13 cellular contexts compared by ENCODE assay signal in the genomic region with DNA sequence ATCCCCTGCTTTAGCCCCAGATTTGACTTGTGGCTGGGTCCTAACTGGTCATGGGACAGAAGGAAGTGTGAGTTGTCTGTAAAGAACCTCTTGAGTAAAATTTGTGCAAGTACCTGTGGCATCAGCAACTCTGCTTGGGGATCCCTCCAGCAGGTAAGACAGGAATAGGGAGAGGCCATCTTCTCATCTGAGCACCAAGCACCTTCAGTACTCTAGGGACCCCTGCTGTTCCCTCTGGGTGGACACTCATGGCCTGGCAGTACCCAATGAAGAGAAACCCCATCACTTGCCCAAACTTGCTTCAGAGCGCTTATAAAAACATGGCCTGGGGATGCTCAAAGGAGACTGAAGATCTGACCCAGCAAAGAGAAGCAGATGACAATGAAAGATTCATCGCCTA.
A peak's percentile ranks its signal among the peaks of the same experiment; 100 is the strongest.
DNase-seq lines count a peak whose midpoint lies in the region; ATAC-seq and TF ChIP-seq lines count a peak whose summit lies in the region.
"Had no signal": no experiment of that assay in that cellular context is flagged by ENCODE, and none has a peak within 500 bp of the region (broad histone marks: within the 10 kb centered on the region; RNA-seq: fewer than 3 reads in every experiment).

No MANE protein-coding gene starts in this region.

- no peaks in the 10 kb centered on the region for H3K27me3 Mint-ChIP-seq in endodermal cell (ENCODE audit: insufficient read depth)

- H3K4me3 Mint-ChIP-seq in endodermal cell, result no peak overlapping the region

- H3K9ac ChIP-seq in endodermal cell (ENCODE audit: extremely low read depth, low read length, poor library complexity, severe bottlenecking), result no peak overlapping the region

- no peaks in the 10 kb centered on the region for H3K36me3 ChIP-seq in endodermal cell (ENCODE audit: control insufficient read depth, insufficient read depth, low read length)
- H3K36me3 ChIP-seq: tibial nerve had no signal

- H3K9me3 ChIP-seq in endodermal cell (ENCODE audit: control insufficient read depth, low read length), result no peaks in the 10 kb centered on the region

- no peaks in the 10 kb centered on the region for H3K36me3 Mint-ChIP-seq in endodermal cell (ENCODE audit: low read depth)

- DNase-seq in NCI-H345 (lab: John Stamatoyannopoulos, UW) (peak; percentile 28), NCI-H345 treated with DMSO at 0.1 percent for 48 hours (lab: John Stamatoyannopoulos, UW; ENCODE audit: unreplicated experiment) (no peak), NCI-H82 (lab: John Stamatoyannopoulos, UW) (peak; percentile 61), endodermal cell (no peak), renal cortical epithelial cell (ENCODE audit: low read depth) (peak; percentile 32), RPMI8226 (no peak)
- DNase-seq: effector CD8-positive, alpha-beta T cell; GDM1; NCI-H1694 treated with DMSO at 0.1 percent for 48 hours; T-helper 9 cell had no signal

- H3K4me1 ChIP-seq in endodermal cell (ENCODE audit: control insufficient read depth, insufficient read depth, low read length), result peaks cover 2% of the 10 kb centered on the region
- H3K4me1 ChIP-seq: tibial nerve had no signal

- peak overlapping the region; percentile 52 for H3K27ac Mint-ChIP-seq in endodermal cell

- ATAC-seq in GM21423 (IDR thresholded peaks at IDR 0.05; ENCODE audit: unreplicated experiment) (no peak), GM18520 (IDR thresholded peaks at IDR 0.05; ENCODE audit: unreplicated experiment) (no peak)

- peak overlapping the region; percentile 42 for H3K27ac ChIP-seq in endodermal cell (ENCODE audit: low read depth, low read length)
- H3K27ac ChIP-seq: tibial nerve had no signal

- H3K4me1 Mint-ChIP-seq in endodermal cell, result peaks cover 12% of the 10 kb centered on the region

- 100% methylated on average over 1 of the region's 2 CpGs for WGBS in endodermal cell (ENCODE audit: insufficient coverage in 1 of 2, insufficient read length in 1 of 2), 2 experiments

- no peaks in the 10 kb centered on the region for H3K27me3 ChIP-seq in endodermal cell (ENCODE audit: control insufficient read depth, insufficient read depth, low read length, poor library complexity, severe bottlenecking)
- H3K27me3 ChIP-seq: tibial nerve had no signal

- TF ChIP-seq CTCF in endodermal cell (conservative IDR thresholded peaks at IDR 0.05), result no peak

- no peaks in the 10 kb centered on the region for H3K9me3 Mint-ChIP-seq in endodermal cell

- no peak overlapping the region for H3K4me3 ChIP-seq in endodermal cell (ENCODE audit: low read length)
- H3K4me3 ChIP-seq: tibial nerve had no signal

Comparison
In these comparisons a context has a peak if more than half of its experiments do, and no peak if none do; other contexts are left out.
1. DNase-seq: peak in NCI-H345 (single experiment), NCI-H82 (single experiment) and renal cortical epithelial cell (single experiment); none in NCI-H345 treated with DMSO at 0.1 percent for 48 hours (single experiment), endodermal cell (single experiment) and RPMI8226 (single experiment).